Comparison of ENCODE assay signal across 21 cellular contexts in genomic region chr2:126912201-126912600, GRCh38. TPM values are rescaled to one million over a fixed set of nuclear protein-coding genes. Genes with fewer than 3 reads are reported as not detected.
DNase-seq lines count a peak whose midpoint lies in the region; TF ChIP-seq lines count a peak whose summit lies in the region.
"Had no signal": no experiment of that assay in that cellular context is flagged by ENCODE, and none has a peak within 500 bp of the region (broad histone marks: within the 10 kb centered on the region; RNA-seq: fewer than 3 reads in every experiment).

No MANE protein-coding gene starts in this region.

- no peak overlapping the region for H3K4me3 ChIP-seq in right atrium auricular region
- no peak overlapping the region for H3K4me3 ChIP-seq in left ventricle myocardium inferior
- H3K4me3 ChIP-seq: GM23338 had no signal

- H3K36me3 ChIP-seq in right atrium auricular region (no peaks in the 10 kb centered on the region), left ventricle myocardium inferior (no peaks in the 10 kb centered on the region)
- H3K36me3 ChIP-seq: BE2C had no signal

- H3K4me1 Mint-ChIP-seq in endothelial cell (ENCODE audit: unreplicated experiment) = no peaks in the 10 kb centered on the region
- H3K4me1 Mint-ChIP-seq: CD4-positive, CD25-positive, alpha-beta regulatory T cell had no signal

- intact Hi-C loops in left ventricle myocardium inferior (cut with micrococcal nuclease) = no loop called here

- DNase-seq in right atrium auricular region (ENCODE audit: low spot score) = peak; percentile 18
- DNase-seq in left ventricle myocardium inferior = no peak
- peak; percentile 1 for DNase-seq in endothelial cell (ENCODE audit: low spot score)
- DNase-seq in mesenteric fat pad (ENCODE audit: low spot score) = peak; percentile 57
- DNase-seq in Ammon's horn (ENCODE audit: low spot score) = no peak
- no peak for DNase-seq in pons (ENCODE audit: low spot score)
- no peak for DNase-seq in activated CD8-positive, alpha-beta memory T cell treated with anti-CD3 and anti-CD28 coated beads for 24 hours
- DNase-seq: BE2C; C1 segment of cervical spinal cord; CD4-positive, CD25-positive, alpha-beta regulatory T cell; CD8-positive, alpha-beta memory T cell; COR-L47; DMS153; DMS79; GDM1; HCEC 1CT had no signal

- no peaks in the 10 kb centered on the region for H3K36me3 Mint-ChIP-seq in endothelial cell (ENCODE audit: low read depth, unreplicated experiment)
- H3K36me3 Mint-ChIP-seq: CD4-positive, CD25-positive, alpha-beta regulatory T cell; CD8-positive, alpha-beta memory T cell had no signal

- no peak for TF ChIP-seq CTCF in right atrium auricular region (IDR thresholded peaks at IDR 0.05)
- TF ChIP-seq CTCF in left ventricle myocardium inferior (IDR thresholded peaks at IDR 0.05; ENCODE audit: borderline replicate concordance) = no peak
- no peak for TF ChIP-seq CTCF in endothelial cell (IDR thresholded peaks at IDR 0.05; ENCODE audit: unreplicated experiment)

- no peak overlapping the region for H3K4me3 Mint-ChIP-seq in endothelial cell (ENCODE audit: unreplicated experiment)
- H3K4me3 Mint-ChIP-seq: CD4-positive, CD25-positive, alpha-beta regulatory T cell; CD8-positive, alpha-beta memory T cell; GM23338 had no signal

- no peak overlapping the region for H3K27ac Mint-ChIP-seq in endothelial cell (ENCODE audit: unreplicated experiment)
- H3K27ac Mint-ChIP-seq: CD4-positive, CD25-positive, alpha-beta regulatory T cell; CD8-positive, alpha-beta memory T cell; GM23338 had no signal

- H3K9me3 ChIP-seq in right atrium auricular region (no peaks in the 10 kb centered on the region), left ventricle myocardium inferior (replicated peaks) (no peaks in the 10 kb centered on the region)
- H3K9me3 ChIP-seq: BE2C had no signal

- no peaks in the 10 kb centered on the region for H3K4me1 ChIP-seq in right atrium auricular region
- no peaks in the 10 kb centered on the region for H3K4me1 ChIP-seq in left ventricle myocardium inferior
- H3K4me1 ChIP-seq: BE2C had no signal

- H3K9me3 Mint-ChIP-seq in endothelial cell (ENCODE audit: unreplicated experiment) = peaks cover 5% of the 10 kb centered on the region

- peaks cover 15% of the 10 kb centered on the region for H3K27me3 Mint-ChIP-seq in endothelial cell (ENCODE audit: unreplicated experiment)

- H3K27ac ChIP-seq in right atrium auricular region (no peak overlapping the region), left ventricle myocardium inferior (replicated peaks) (no peak overlapping the region)
- H3K27ac ChIP-seq: HL-60 had no signal

- H3K27me3 ChIP-seq in right atrium auricular region (no peaks in the 10 kb centered on the region), left ventricle myocardium inferior (ENCODE audit: low read depth) (peaks cover 49% of the 10 kb centered on the region)
- H3K27me3 ChIP-seq: BE2C had no signal

RNA-seq across cellular contexts. Expression of gene TEX51, which starts 13.5 kb away (rescaled TPM):
- total RNA-seq in right atrium auricular region = not detected
- total RNA-seq in left ventricle myocardium inferior = not detected
- total RNA-seq in endothelial cell (ENCODE audit: unreplicated experiment) = not detected
- not detected for total RNA-seq in mesenteric fat pad
- total RNA-seq: A172; CD4-positive, CD25-positive, alpha-beta regulatory T cell; CD8-positive, alpha-beta memory T cell; Daoy; GM23338; HT1080 had no signal

Comparison
In these comparisons a context has a peak if more than half of its experiments do, and no peak if none do; other contexts are left out.
1. DNase-seq: peak in right atrium auricular region (single experiment), endothelial cell (single experiment) and mesenteric fat pad (single experiment); none in left ventricle myocardium inferior (single experiment), Ammon's horn (single experiment), pons (single experiment) and activated CD8-positive, alpha-beta memory T cell treated with anti-CD3 and anti-CD28 coated beads for 24 hours (single experiment).